Comparison of ENCODE assay signal across 8 cellular contexts in genomic region chr1:206250953-206251681, GRCh38. TPM values are rescaled to one million over a fixed set of nuclear protein-coding genes. Genes with fewer than 3 reads are reported as not detected.
A peak's percentile ranks its signal among the peaks of the same experiment; 100 is the strongest.
DNase-seq lines count a peak whose midpoint lies in the region; ATAC-seq and TF ChIP-seq lines count a peak whose summit lies in the region.
"Not testable (repeated sequence)": the region's sequence is repeated elsewhere in the genome, so short reads cannot be mapped to it uniquely, and the experiment has no call there.

No MANE protein-coding gene starts in this region.

- H3K4me1 Mint-ChIP-seq in activated B cell treated with CpG ODN at 0.5 μM for 24 hours, result peaks cover 21% of the 10 kb centered on the region
- not testable (repeated sequence) for H3K4me1 Mint-ChIP-seq in central memory CD8-positive, alpha-beta T cell; stimulated activated naive CD8-positive, alpha-beta T cell treated with anti-CD3 and anti-CD28 coated beads, Interleukin-15, amount 100 ng/mL, for 72 hours

- DNase-seq in activated B cell treated with CpG ODN at 0.5 μM for 24 hours; central memory CD8-positive, alpha-beta T cell (ENCODE audit: low spot score in 2 of 2); stimulated activated naive CD8-positive, alpha-beta T cell treated with anti-CD3 and anti-CD28 coated beads, Interleukin-15, amount 100 ng/mL, for 72 hours: not testable (repeated sequence)

- POLR2A ChIA-PET in activated B cell treated with CpG ODN at 0.5 μM for 24 hours (lab: Charles Lee), result interaction anchor here (0.6 kb wide), 1 partner anchor 473 kb away, joined by 4 read pairs; no protein-coding TSS in a partner anchor

- H3K27me3 Mint-ChIP-seq in activated B cell treated with CpG ODN at 0.5 μM for 24 hours; central memory CD8-positive, alpha-beta T cell; stimulated activated naive CD8-positive, alpha-beta T cell treated with anti-CD3 and anti-CD28 coated beads, Interleukin-15, amount 100 ng/mL, for 72 hours: not testable (repeated sequence)

- H2AFZ ChIP-seq in KMS-11 (ENCODE audit: low read depth), result not testable (repeated sequence)

- not testable (repeated sequence) for H3K27ac Mint-ChIP-seq in activated B cell treated with CpG ODN at 0.5 μM for 24 hours; central memory CD8-positive, alpha-beta T cell (ENCODE audit: low read depth); stimulated activated naive CD8-positive, alpha-beta T cell treated with anti-CD3 and anti-CD28 coated beads, Interleukin-15, amount 100 ng/mL, for 72 hours

- H3K4me3 ChIP-seq in KMS-11 (IDR thresholded peaks at IDR 0.05; ENCODE audit: insufficient read depth, low read depth, low read length), result not testable (repeated sequence)

- not testable (repeated sequence) for H3K9ac ChIP-seq in KMS-11

- peak; percentile 84 for ATAC-seq in GM18511 (IDR thresholded peaks at IDR 0.05; ENCODE audit: unreplicated experiment)
- peak; percentile 62 for ATAC-seq in GM19438 (IDR thresholded peaks at IDR 0.05; ENCODE audit: low read depth, unreplicated experiment)
- peak; percentile 71 for ATAC-seq in GM21786 (IDR thresholded peaks at IDR 0.05; ENCODE audit: unreplicated experiment)
- peak; percentile 56 for ATAC-seq in HG03108 (IDR thresholded peaks at IDR 0.05; ENCODE audit: unreplicated experiment)
- peak; percentile 82 for ATAC-seq in activated B cell treated with CpG ODN at 0.5 μM for 24 hours (ENCODE audit: low read depth)
- ATAC-seq in central memory CD8-positive, alpha-beta T cell (replicated peaks; ENCODE audit: extremely low read depth, poor library complexity, severe bottlenecking), result peak; percentile 49
- ATAC-seq in stimulated activated naive CD8-positive, alpha-beta T cell treated with anti-CD3 and anti-CD28 coated beads, Interleukin-15, amount 100 ng/mL, for 72 hours, result peak; percentile 75

- H4K20me1 ChIP-seq in KMS-11 (ENCODE audit: insufficient read depth), result not testable (repeated sequence)

- not testable (repeated sequence) for H3K36me3 Mint-ChIP-seq in activated B cell treated with CpG ODN at 0.5 μM for 24 hours (ENCODE audit: low read depth); central memory CD8-positive, alpha-beta T cell (ENCODE audit: insufficient read depth)

- CTCF ChIA-PET in activated B cell treated with CpG ODN at 0.5 μM for 24 hours (lab: Charles Lee), result not testable (repeated sequence)

- H3K4me1 ChIP-seq in KMS-11 (ENCODE audit: low read depth, poor library complexity, severe bottlenecking), result peaks cover 18% of the 10 kb centered on the region

- H3K9me3 Mint-ChIP-seq in activated B cell treated with CpG ODN at 0.5 μM for 24 hours; central memory CD8-positive, alpha-beta T cell; stimulated activated naive CD8-positive, alpha-beta T cell treated with anti-CD3 and anti-CD28 coated beads, Interleukin-15, amount 100 ng/mL, for 72 hours: not testable (repeated sequence)

- H3K4me3 Mint-ChIP-seq in activated B cell treated with CpG ODN at 0.5 μM for 24 hours; central memory CD8-positive, alpha-beta T cell; stimulated activated naive CD8-positive, alpha-beta T cell treated with anti-CD3 and anti-CD28 coated beads, Interleukin-15, amount 100 ng/mL, for 72 hours: not testable (repeated sequence)

- not testable (repeated sequence) for H3K27me3 ChIP-seq in KMS-11 (ENCODE audit: insufficient read depth, low read depth)

- not testable (repeated sequence) for TF ChIP-seq CTCF in KMS-11 (conservative IDR thresholded peaks at IDR 0.05; ENCODE audit: low read depth, low read length); activated B cell treated with CpG ODN at 0.5 μM for 24 hours (IDR thresholded peaks at IDR 0.05)

- not testable (repeated sequence) for H3K36me3 ChIP-seq in KMS-11 (ENCODE audit: insufficient read depth)

- H3K79me2 ChIP-seq in KMS-11 (ENCODE audit: insufficient read depth, low read depth), result not testable (repeated sequence)

- H3K27ac ChIP-seq in KMS-11, result peak overlapping the region; percentile 60; the same call in 1 of the 2 replicates

- not testable (repeated sequence) for H3K4me2 ChIP-seq in KMS-11

- intact Hi-C loops in activated B cell treated with CpG ODN at 0.5 μM for 24 hours (cut with micrococcal nuclease), result not testable (repeated sequence)

RNA-seq across cellular contexts. Expression of gene SRGAP2, which starts 47.8 kb away (rescaled TPM):
- 47.8 and 54.3 TPM in 2 replicates for total RNA-seq in activated B cell treated with CpG ODN at 0.5 μM for 24 hours

RNA-seq across cellular contexts. Expression of gene FAM72A, which starts 48.5 kb away (rescaled TPM):
- 1.9 and 3.7 TPM in 2 replicates for total RNA-seq in activated B cell treated with CpG ODN at 0.5 μM for 24 hours
